8 cellular contexts compared by ENCODE assay signal in the genomic region with DNA sequence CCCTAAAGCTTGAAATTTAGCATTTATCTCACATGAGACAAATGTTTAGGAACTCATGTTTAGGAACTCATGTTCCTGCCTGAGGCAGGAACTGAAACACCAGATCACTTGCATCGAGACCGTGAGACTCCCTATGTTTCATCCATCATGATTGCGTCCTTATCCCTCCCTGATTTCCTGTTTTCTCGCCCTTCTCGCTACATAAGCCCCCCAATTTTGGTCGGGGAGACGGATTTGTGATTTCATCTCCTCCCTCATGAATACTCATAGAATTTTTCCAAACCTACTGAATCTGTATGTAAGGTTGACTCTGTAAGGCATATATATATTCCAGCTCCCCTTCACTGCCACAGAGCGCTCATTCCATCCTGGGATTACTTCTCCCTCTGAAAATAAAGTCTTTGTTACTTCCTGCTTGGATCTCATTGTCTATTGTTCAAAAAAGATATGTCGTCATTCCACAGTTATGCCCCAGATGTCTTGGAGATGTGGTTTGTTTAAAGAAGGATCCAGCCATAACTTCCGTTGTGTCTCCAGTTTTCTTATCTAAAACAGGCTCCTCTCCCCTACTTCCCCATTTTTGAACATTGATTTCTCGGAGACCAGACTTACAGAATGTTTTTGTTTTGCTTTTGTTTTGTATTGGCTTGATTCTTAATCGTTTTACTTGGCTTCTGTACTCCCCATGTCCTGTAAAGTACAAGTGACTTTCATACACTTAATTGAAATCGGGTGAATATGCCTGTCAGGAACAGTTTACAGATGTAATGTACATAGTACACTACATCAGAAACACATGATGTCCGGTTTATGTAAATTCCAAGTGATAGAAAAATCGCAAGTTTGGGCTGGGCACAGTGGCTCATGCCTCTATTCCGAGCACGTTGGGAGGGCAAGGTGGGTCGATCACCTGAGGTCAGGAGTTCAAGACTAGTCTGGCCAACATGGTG.
DNase-seq lines count a peak whose midpoint lies in the region; ATAC-seq, FAIRE-seq and TF ChIP-seq lines count a peak whose summit lies in the region.

No MANE protein-coding gene starts in this region.

- H3K4me1 ChIP-seq in CD8-positive, alpha-beta T cell (ENCODE audit: insufficient read depth, low read length): peaks cover 23% of the 10 kb centered on the region
- H3K4me1 ChIP-seq in PC-3 (ENCODE audit: insufficient read depth, low read length) (peaks cover 8% of the 10 kb centered on the region), mononuclear cell (ENCODE audit: insufficient read depth, low read length) (peaks cover 31% of the 10 kb centered on the region)

- peak overlapping the region; percentile 8; the same call in 1 of the 2 replicates for H2AFZ ChIP-seq in PC-3 (ENCODE audit: low read length)

- H3K9me3 Mint-ChIP-seq in CD8-positive, alpha-beta T cell: no peaks in the 10 kb centered on the region
- H3K9me3 Mint-ChIP-seq in type B pancreatic cell: no peaks in the 10 kb centered on the region

- H3K79me2 ChIP-seq in PC-3 (ENCODE audit: low read length): peaks cover 12% of the 10 kb centered on the region; the same call in 1 of the 2 replicates

- H3K9me2 ChIP-seq in PC-3 (replicated peaks; ENCODE audit: low read length): no peaks in the 10 kb centered on the region

- H3K36me3 Mint-ChIP-seq in CD8-positive, alpha-beta T cell: peaks cover 5% of the 10 kb centered on the region
- H3K36me3 Mint-ChIP-seq in type B pancreatic cell: peaks cover 4% of the 10 kb centered on the region

- no peaks in the 10 kb centered on the region for H3K27me3 ChIP-seq in CD8-positive, alpha-beta T cell (ENCODE audit: insufficient read depth, low read length)
- H3K27me3 ChIP-seq in PC-3 (ENCODE audit: low read length): no peaks in the 10 kb centered on the region
- H3K27me3 ChIP-seq in mononuclear cell (ENCODE audit: insufficient read depth, low read length): no peaks in the 10 kb centered on the region

- intact Hi-C loops in CD8-positive, alpha-beta T cell (cut with DNase I, micrococcal nuclease): loop anchor here (1.0 to 2.0 kb wide), 5 partner anchors 10 to 67 kb away; a partner anchor contains a TSS
- intact Hi-C loops in PC-3 (cut with micrococcal nuclease): loop anchor here (2.0 kb wide), 1 partner anchor 79 kb away; a partner anchor contains a TSS

- no peaks in the 10 kb centered on the region for H4K20me1 ChIP-seq in PC-3 (ENCODE audit: low read length)

- peak overlapping the region; percentile 91 for H3K27ac ChIP-seq in CD8-positive, alpha-beta T cell (ENCODE audit: low read depth, low read length)
- peak overlapping the region; percentile 82 for H3K27ac ChIP-seq in PC-3 (ENCODE audit: low read length)

- POLR2A ChIA-PET in CD8-positive, alpha-beta T cell (lab: Charles Lee): interaction anchor here (0.5 to 15.5 kb wide), 36 partner anchors 10 to 1688 kb away, joined by 3 to 604 read pairs (median 6); a partner anchor contains a TSS
- POLR2A ChIA-PET in PC-3 (lab: Charles Lee; ENCODE audit: unreplicated experiment): interaction anchor here (0.5 to 2.9 kb wide), 8 partner anchors 9 to 162 kb away, joined by 3 to 51 read pairs (median 4); a partner anchor contains a TSS

- H3K27ac Mint-ChIP-seq in CD8-positive, alpha-beta T cell: no peak overlapping the region
- H3K27ac Mint-ChIP-seq in type B pancreatic cell: no peak overlapping the region

- BruUV-seq in PC-3 (replicated peaks; lab: Mats Ljungman, UMichigan): TSS peak; percentile 86

- ATAC-seq in CD8-positive, alpha-beta T cell: no peak
- ATAC-seq in HG02798 (IDR thresholded peaks at IDR 0.05; ENCODE audit: poor library complexity, unreplicated experiment): peak; percentile 16
- ATAC-seq in PC-3: peak; percentile 33

- FAIRE-seq in endometrium (lab: Jason Lieb, UNC): peak; percentile 55

- no peak for DNase-seq in CD8-positive, alpha-beta T cell
- DNase-seq in PC-3 (peak; percentile 78), type B pancreatic cell (ENCODE audit: extremely low spot score, unreplicated experiment) (no peak), NCI-H2196 treated with DMSO at 0.1 percent for 48 hours (lab: John Stamatoyannopoulos, UW; ENCODE audit: unreplicated experiment) (no peak)
- no peak for DNase-seq in stimulated activated CD4-positive, alpha-beta T cell treated with anti-CD3 and anti-CD28 coated beads, Interleukin-4, amount 100 ng/mL, for 1 hour

- peak overlapping the region; percentile 54 for H3K4me3 ChIP-seq in CD8-positive, alpha-beta T cell (ENCODE audit: low read depth, low read length)
- peak overlapping the region; percentile 85 for H3K4me3 ChIP-seq in PC-3 (ENCODE audit: low read length)
- H3K4me3 ChIP-seq in mononuclear cell (ENCODE audit: low read length): peak overlapping the region; percentile 85

- peaks cover 13% of the 10 kb centered on the region for H3K4me1 Mint-ChIP-seq in CD8-positive, alpha-beta T cell (ENCODE audit: low read depth)
- H3K4me1 Mint-ChIP-seq in type B pancreatic cell (ENCODE audit: unreplicated experiment): no peaks in the 10 kb centered on the region

- TF ChIP-seq CTCF in CD8-positive, alpha-beta T cell (IDR thresholded peaks at IDR 0.05): no peak
- TF ChIP-seq CTCF in PC-3 (conservative IDR thresholded peaks at IDR 0.05; ENCODE audit: low read depth, low read length): no peak
- TF ChIP-seq CTCF in type B pancreatic cell (conservative IDR thresholded peaks at IDR 0.05): no peak

- no peaks in the 10 kb centered on the region for H3K9me3 ChIP-seq in CD8-positive, alpha-beta T cell (ENCODE audit: low read length)
- H3K9me3 ChIP-seq in PC-3 (ENCODE audit: low read length): no peaks in the 10 kb centered on the region
- H3K9me3 ChIP-seq in mononuclear cell (ENCODE audit: low read depth, low read length): no peaks in the 10 kb centered on the region

- peak overlapping the region; percentile 86 for H3K4me2 ChIP-seq in PC-3 (ENCODE audit: low read length)

- H3K36me3 ChIP-seq in CD8-positive, alpha-beta T cell (ENCODE audit: insufficient read depth, low read length): no peaks in the 10 kb centered on the region
- no peaks in the 10 kb centered on the region for H3K36me3 ChIP-seq in PC-3 (ENCODE audit: low read depth, low read length)

- peak overlapping the region; percentile 87 for H3K9ac ChIP-seq in PC-3 (ENCODE audit: low read length)

- no peak overlapping the region for H3K4me3 Mint-ChIP-seq in CD8-positive, alpha-beta T cell
- H3K4me3 Mint-ChIP-seq in type B pancreatic cell: no peak overlapping the region

- no peaks in the 10 kb centered on the region for H3K27me3 Mint-ChIP-seq in CD8-positive, alpha-beta T cell (ENCODE audit: low read depth)
- peaks cover 7% of the 10 kb centered on the region for H3K27me3 Mint-ChIP-seq in type B pancreatic cell

- CTCF ChIA-PET in CD8-positive, alpha-beta T cell (lab: Charles Lee): interaction anchor here (0.7 to 1.6 kb wide), 6 partner anchors 8 to 1272 kb away, joined by 3 to 14 read pairs (median 4); a partner anchor contains a TSS
- CTCF ChIA-PET in PC-3 (lab: Charles Lee): interaction anchor here (0.6 to 1.1 kb wide), 3 partner anchors 28 to 941 kb away, joined by 3 read pairs; a partner anchor contains a TSS

- peaks cover 6% of the 10 kb centered on the region for H3F3A ChIP-seq in PC-3 (ENCODE audit: low read length, unreplicated experiment)
